In genomic region chr7:42014625-42015412, GRCh38 we compare ENCODE assay signal across 8 cellular contexts.
DNase-seq lines count a peak whose midpoint lies in the region; ATAC-seq and TF ChIP-seq lines count a peak whose summit lies in the region.

No MANE protein-coding gene starts in this region.

- no peak for TF ChIP-seq POLR2A in gastroesophageal sphincter (IDR thresholded peaks at IDR 0.05)

- peaks cover 0 to 7% (median 3%) of the 10 kb centered on the region in 3 donors for H3K9me3 ChIP-seq in gastroesophageal sphincter

- DNase-seq in EH (ENCODE audit: low read depth): peak; percentile 36
- peak; percentile 80 for DNase-seq in HT-29 (ENCODE audit: low spot score)
- DNase-seq in UCSD-AML1 (lab: John Stamatoyannopoulos, UW; ENCODE audit: unreplicated experiment): peak; percentile 8
- peak; percentile 21 to 45 (median 31) for DNase-seq in stimulated activated CD4-positive, alpha-beta T cell treated with anti-CD3 and anti-CD28 coated beads, Interleukin-12 subunit alpha, Interleukin-12 subunit beta, amount 100 ng/mL, for 48 hours (ENCODE audit: low read depth in 2 of 3, low spot score in 1 of 3)
- DNase-seq in NCI-H510A (lab: John Stamatoyannopoulos, UW): no peak
- no peak for DNase-seq in amygdala (lab: John Stamatoyannopoulos, UW)
- no peak for DNase-seq in NCI-H524 treated with DMSO at 0.1 percent for 48 hours (lab: John Stamatoyannopoulos, UW)

- no peaks in the 10 kb centered on the region for H3K27me3 ChIP-seq in gastroesophageal sphincter

- peak; percentile 51 for ATAC-seq in gastroesophageal sphincter

- no peak overlapping the region for H3K4me3 ChIP-seq in gastroesophageal sphincter

- TF ChIP-seq EP300 in gastroesophageal sphincter (IDR thresholded peaks at IDR 0.05): no peak

- WGBS in gastroesophageal sphincter (ENCODE audit: low coverage in 1 of 2), 2 donors: 57 to 83% methylated on average over 6 to 7 of the region's 7 CpGs

- no peak overlapping the region for H3K27ac ChIP-seq in gastroesophageal sphincter

- peak; percentile 38 to 56 (median 42) for TF ChIP-seq CTCF in gastroesophageal sphincter (IDR thresholded peaks at IDR 0.05)

- H3K4me1 ChIP-seq in gastroesophageal sphincter: no peaks in the 10 kb centered on the region

- peaks cover 0 to 39% of the 10 kb centered on the region in 2 donors for H3K36me3 ChIP-seq in gastroesophageal sphincter

Comparison
In these comparisons a context has a peak if more than half of its experiments do, and no peak if none do; other contexts are left out.
1. DNase-seq: peak in EH (single experiment), HT-29 (single experiment), UCSD-AML1 (single experiment) and stimulated activated CD4-positive, alpha-beta T cell treated with anti-CD3 and anti-CD28 coated beads, Interleukin-12 subunit alpha, Interleukin-12 subunit beta, amount 100 ng/mL, for 48 hours (3 of 3); none in NCI-H510A (single experiment), amygdala (0 of 56) and NCI-H524 treated with DMSO at 0.1 percent for 48 hours (single experiment).